19 cellular contexts compared by ENCODE assay signal in the genomic region with DNA sequence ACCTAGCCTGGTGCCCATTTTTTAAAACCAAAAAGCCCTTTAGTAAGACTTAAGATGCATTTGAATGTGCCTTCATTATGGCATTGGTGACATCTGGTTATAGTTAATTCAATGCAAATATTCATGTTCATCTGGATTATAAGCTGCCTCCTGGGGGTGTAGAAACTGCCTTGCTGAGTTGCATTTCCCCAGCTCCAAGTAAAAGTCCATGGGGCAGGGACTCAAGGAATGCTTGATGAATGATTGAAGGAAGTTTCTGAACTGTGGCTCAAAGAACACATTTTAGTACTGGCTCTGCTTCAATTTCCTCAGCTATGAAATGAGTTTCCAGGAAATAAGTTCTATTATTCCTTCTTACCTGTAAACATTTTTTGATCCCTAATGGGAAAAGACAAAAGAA.
"Had no signal": no experiment of that assay in that cellular context is flagged by ENCODE, and none has a peak within 500 bp of the region (broad histone marks: within the 10 kb centered on the region; RNA-seq: fewer than 3 reads in every experiment).

No MANE protein-coding gene starts in this region.

- H3K9me3 Mint-ChIP-seq: neural progenitor cell; stimulated activated naive B cell treated with anti-CD40 and anti-IgM and Interleukin-4, amounts not matched to agents 10 μg/mL and 1 μg/mL and 100 μg/mL, for 72 hours had no signal

- H3K9me3 ChIP-seq: adrenal gland, testis, vagina had no signal

- H3K27me3 ChIP-seq: adrenal gland, neural progenitor cell, testis, vagina had no signal

- H3K36me3 ChIP-seq: adrenal gland, neural progenitor cell, vagina, WERI-Rb-1 had no signal

- H3K27me3 Mint-ChIP-seq: activated naive CD8-positive, alpha-beta T cell had no signal

- H3K27ac Mint-ChIP-seq: activated naive CD8-positive, alpha-beta T cell; immature natural killer cell; neural progenitor cell; stimulated activated naive B cell treated with anti-CD40 and anti-IgM and Interleukin-4, amounts not matched to agents 10 μg/mL and 1 μg/mL and 100 μg/mL, for 72 hours had no signal

- H3K4me1 ChIP-seq: testis, vagina had no signal

- H3K36me3 Mint-ChIP-seq: activated naive CD8-positive, alpha-beta T cell; immature natural killer cell; neural progenitor cell; stimulated activated naive B cell treated with anti-CD40 and anti-IgM and Interleukin-4, amounts not matched to agents 10 μg/mL and 1 μg/mL and 100 μg/mL, for 72 hours had no signal

- H3K4me3 Mint-ChIP-seq: activated naive CD8-positive, alpha-beta T cell; immature natural killer cell; stimulated activated naive B cell treated with anti-CD40 and anti-IgM and Interleukin-4, amounts not matched to agents 10 μg/mL and 1 μg/mL and 100 μg/mL, for 72 hours had no signal

- H3K4me3 ChIP-seq: adrenal gland, neural progenitor cell, smooth muscle cell, testis, vagina had no signal

- DNase-seq: activated CD4-positive, alpha-beta T cell treated with anti-CD3 and anti-CD28 coated beads for 1 hour; activated CD4-positive, alpha-beta T cell treated with anti-CD3 and anti-CD28 coated beads, Interleukin-2, amount 50 U/mL, for 1 hour; activated T-cell treated with anti-CD3 and anti-CD28 coated beads, Interleukin-2, amount 50 U/mL, for 1 hour; central memory CD4-positive, alpha-beta T cell; effector memory CD4-positive, alpha-beta T cell; foreskin melanocyte; immature natural killer cell; kidney glomerular epithelial cell; posterior cingulate gyrus; stimulated activated CD4-positive, alpha-beta T cell treated with anti-CD3 and anti-CD28 coated beads, Interleukin-2, amount 100 ng/mL, for 48 hours; stimulated activated CD8-positive, alpha-beta memory T cell treated with anti-CD3 and anti-CD28 coated beads, Interleukin-4, amount 100 ng/mL, for 48 hours; stimulated activated naive B cell treated with anti-CD40 and anti-IgM and Interleukin-4, amounts not matched to agents 10 μg/mL and 1 μg/mL and 100 μg/mL, for 72 hours; testis; WERI-Rb-1 had no signal

- H3K27ac ChIP-seq: adrenal gland, neural progenitor cell, testis, vagina, WERI-Rb-1 had no signal

- H3K4me1 Mint-ChIP-seq: immature natural killer cell had no signal
